ENCODE assay signal across 15 cellular contexts in the genomic region with DNA sequence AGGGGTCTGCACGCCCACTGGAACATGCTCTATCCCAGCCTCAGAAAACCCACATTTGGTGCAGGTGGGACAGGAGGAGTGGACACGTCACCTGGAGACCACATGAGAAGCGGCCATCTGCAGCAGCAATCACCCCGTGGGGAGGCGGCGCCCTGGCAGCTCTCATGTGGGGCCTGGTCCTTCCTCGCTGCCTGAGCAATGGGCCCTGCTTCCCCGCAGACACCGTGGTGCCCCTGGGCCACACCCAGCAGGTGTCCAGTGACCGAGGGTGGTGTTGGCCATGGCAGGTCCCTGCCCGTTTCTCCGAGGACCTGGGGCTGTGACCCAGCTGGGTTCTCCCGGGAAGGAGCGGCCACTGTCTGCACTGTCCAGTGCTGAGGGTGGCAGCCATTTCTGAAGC. TPM values are rescaled to one million over a fixed set of nuclear protein-coding genes. Genes with fewer than 3 reads are reported as not detected.
DNase-seq lines count a peak whose midpoint lies in the region; TF ChIP-seq lines count a peak whose summit lies in the region.
"Had no signal": no experiment of that assay in that cellular context is flagged by ENCODE, and none has a peak within 500 bp of the region (broad histone marks: within the 10 kb centered on the region; RNA-seq: fewer than 3 reads in every experiment).

No MANE protein-coding gene starts in this region.

- no peaks in the 10 kb centered on the region for H3K9me3 Mint-ChIP-seq in dendritic cell treated with granulocyte-macrophage colony-stimulating factor and Interleukin-4, amounts not matched to agents 40 ng/mL and 50 ng/mL, for 4 days
- no peaks in the 10 kb centered on the region for H3K9me3 Mint-ChIP-seq in nephron
- H3K9me3 Mint-ChIP-seq: CD8-positive, alpha-beta T cell had no signal

- H3K27ac Mint-ChIP-seq in dendritic cell treated with granulocyte-macrophage colony-stimulating factor and Interleukin-4, amounts not matched to agents 40 ng/mL and 50 ng/mL, for 4 days, result peak overlapping the region; percentile 27
- H3K27ac Mint-ChIP-seq in nephron, result peak overlapping the region in 2 of 3 experiments; percentile 85 to 89

- no peak for DNase-seq in OCI-M1 (lab: John Stamatoyannopoulos, UW)
- no peak for DNase-seq in stimulated activated CD4-positive, alpha-beta T cell treated with anti-CD3 and anti-CD28 coated beads, Interleukin-15, amount 100 ng/mL, for 24 hours
- no peak for DNase-seq in NCI-H2227 treated with DMSO at 0.1 percent for 48 hours (lab: John Stamatoyannopoulos, UW)
- DNase-seq in NCI-H345 treated with DMSO at 0.1 percent for 48 hours (lab: John Stamatoyannopoulos, UW; ENCODE audit: unreplicated experiment), result no peak
- DNase-seq: ACHN; CD8-positive, alpha-beta T cell; COR-L47; DMS153; DMS79 treated with DMSO at 0.1 percent for 48 hours; EL; GM23248 had no signal

- peak overlapping the region in 4 of 11 experiments; percentile 71 to 84 (median 81); a peak in 5 of 22 replicates for H3K27ac ChIP-seq in BLaER1 treated with 17β-estradiol and CSF1 and Interleukin-3, amounts not matched to agents 10 nM and 100 nM
- peak overlapping the region; percentile 78 for H3K27ac ChIP-seq in skeletal muscle tissue (ENCODE audit: low read depth, low read length)
- H3K27ac ChIP-seq: GM23248 had no signal

- no peaks in the 10 kb centered on the region for H3K9me3 ChIP-seq in BLaER1 treated with 17β-estradiol and CSF1 and Interleukin-3, amounts not matched to agents 10 nM and 100 nM (replicated peaks in 1 of 11)
- no peaks in the 10 kb centered on the region for H3K9me3 ChIP-seq in skeletal muscle tissue (ENCODE audit: control insufficient read depth in 3 of 3, low read length in 3 of 3)

- TF ChIP-seq CTCF in nephron (IDR thresholded peaks at IDR 0.05; ENCODE audit: unreplicated experiment in 3 of 3), result no peak

- H3K36me3 Mint-ChIP-seq in dendritic cell treated with granulocyte-macrophage colony-stimulating factor and Interleukin-4, amounts not matched to agents 40 ng/mL and 50 ng/mL, for 4 days (ENCODE audit: low read depth), result peaks cover 99% of the 10 kb centered on the region
- no peaks in the 10 kb centered on the region for H3K36me3 Mint-ChIP-seq in nephron (ENCODE audit: low read depth)

- intact Hi-C loops in dendritic cell treated with granulocyte-macrophage colony-stimulating factor and Interleukin-4, amounts not matched to agents 40 ng/mL and 50 ng/mL, for 4 days (cut with micrococcal nuclease), result no loop called here

- H4K20me1 ChIP-seq in BLaER1 treated with 17β-estradiol and CSF1 and Interleukin-3, amounts not matched to agents 10 nM and 100 nM, result peaks cover 60 to 100% (median 98%) of the 10 kb centered on the region in 11 experiments

- H3K4me2 ChIP-seq in BLaER1 treated with 17β-estradiol and CSF1 and Interleukin-3, amounts not matched to agents 10 nM and 100 nM, result peak overlapping the region; percentile 80 to 100 (median 96)

- peaks cover 83 to 100% (median 99%) of the 10 kb centered on the region in 10 experiments for H3K4me1 ChIP-seq in BLaER1 treated with 17β-estradiol and CSF1 and Interleukin-3, amounts not matched to agents 10 nM and 100 nM
- peaks cover 15 to 62% (median 36%) of the 10 kb centered on the region in 3 donors for H3K4me1 ChIP-seq in skeletal muscle tissue (ENCODE audit: control insufficient read depth in 3 of 3, insufficient read depth in 3 of 3, low read length in 3 of 3)

- peaks cover 20% of the 10 kb centered on the region for H3K4me1 Mint-ChIP-seq in dendritic cell treated with granulocyte-macrophage colony-stimulating factor and Interleukin-4, amounts not matched to agents 40 ng/mL and 50 ng/mL, for 4 days (ENCODE audit: low read depth)
- H3K4me1 Mint-ChIP-seq in nephron, result peaks cover 41% of the 10 kb centered on the region

- peaks cover 0 to 79% (median 24%) of the 10 kb centered on the region in 11 experiments; a peak in 17 of 22 replicates for H3K27me3 ChIP-seq in BLaER1 treated with 17β-estradiol and CSF1 and Interleukin-3, amounts not matched to agents 10 nM and 100 nM
- H3K27me3 ChIP-seq in skeletal muscle tissue (ENCODE audit: control insufficient read depth in 3 of 3, insufficient read depth in 3 of 3, low read length in 3 of 3), result no peaks in the 10 kb centered on the region

- no peak overlapping the region for H3K4me3 Mint-ChIP-seq in dendritic cell treated with granulocyte-macrophage colony-stimulating factor and Interleukin-4, amounts not matched to agents 40 ng/mL and 50 ng/mL, for 4 days
- H3K4me3 Mint-ChIP-seq in nephron, result no peak overlapping the region
- H3K4me3 Mint-ChIP-seq: CD8-positive, alpha-beta T cell had no signal

- peaks cover 0 to 15% (median 0%) of the 10 kb centered on the region in 11 experiments; a peak in 4 of 22 replicates for H3K36me3 ChIP-seq in BLaER1 treated with 17β-estradiol and CSF1 and Interleukin-3, amounts not matched to agents 10 nM and 100 nM
- peaks cover 0 to 4% (median 3%) of the 10 kb centered on the region in 3 donors for H3K36me3 ChIP-seq in skeletal muscle tissue (ENCODE audit: control insufficient read depth in 3 of 3, insufficient read depth in 3 of 3, low read length in 3 of 3)

- peak overlapping the region in 1 of 10 experiments; percentile 12; a peak in 1 of 20 replicates for H3K4me3 ChIP-seq in BLaER1 treated with 17β-estradiol and CSF1 and Interleukin-3, amounts not matched to agents 10 nM and 100 nM
- no peak overlapping the region for H3K4me3 ChIP-seq in skeletal muscle tissue (ENCODE audit: low read length in 3 of 3)
- H3K4me3 ChIP-seq: GM23248 had no signal

- peak overlapping the region in 6 of 11 experiments; percentile 31 to 72 (median 57); a peak in 10 of 22 replicates for H3K9ac ChIP-seq in BLaER1 treated with 17β-estradiol and CSF1 and Interleukin-3, amounts not matched to agents 10 nM and 100 nM
- peak overlapping the region in 2 of 3 donors; percentile 14 to 80 for H3K9ac ChIP-seq in skeletal muscle tissue (ENCODE audit: low read depth in 1 of 3, low read length in 3 of 3)
- H3K9ac ChIP-seq: GM23248 had no signal

- no peaks in the 10 kb centered on the region for H3K27me3 Mint-ChIP-seq in dendritic cell treated with granulocyte-macrophage colony-stimulating factor and Interleukin-4, amounts not matched to agents 40 ng/mL and 50 ng/mL, for 4 days
- peaks cover 18% of the 10 kb centered on the region for H3K27me3 Mint-ChIP-seq in nephron (ENCODE audit: low read depth)

RNA-seq across cellular contexts. Expression of a gene that starts 44.6 kb away (rescaled TPM):
- 10.4 TPM for total RNA-seq in skeletal muscle tissue
